Comparison of ENCODE assay signal across 1 cellular context in genomic region chr5:88761939-88762338, GRCh38.
TF ChIP-seq lines count a peak whose summit lies in the region.

No MANE protein-coding gene starts in this region.

TF ChIP-seq in K562, 482 proteins besides CTCF, POLR2A, EP300 and RAD21 (continued from another document):
- TF ChIP-seq CHD2 (IDR thresholded peaks at IDR 0.05; ENCODE audit: low read depth, low read length): no peak
- no peak for TF ChIP-seq ZNF551 (CRISPR knock-in tag; IDR thresholded peaks at IDR 0.05)
- no peak for TF ChIP-seq FUS (optimal IDR thresholded peaks at IDR 0.05; ENCODE audit: low read depth, low read length)
- TF ChIP-seq, protein P1, sequence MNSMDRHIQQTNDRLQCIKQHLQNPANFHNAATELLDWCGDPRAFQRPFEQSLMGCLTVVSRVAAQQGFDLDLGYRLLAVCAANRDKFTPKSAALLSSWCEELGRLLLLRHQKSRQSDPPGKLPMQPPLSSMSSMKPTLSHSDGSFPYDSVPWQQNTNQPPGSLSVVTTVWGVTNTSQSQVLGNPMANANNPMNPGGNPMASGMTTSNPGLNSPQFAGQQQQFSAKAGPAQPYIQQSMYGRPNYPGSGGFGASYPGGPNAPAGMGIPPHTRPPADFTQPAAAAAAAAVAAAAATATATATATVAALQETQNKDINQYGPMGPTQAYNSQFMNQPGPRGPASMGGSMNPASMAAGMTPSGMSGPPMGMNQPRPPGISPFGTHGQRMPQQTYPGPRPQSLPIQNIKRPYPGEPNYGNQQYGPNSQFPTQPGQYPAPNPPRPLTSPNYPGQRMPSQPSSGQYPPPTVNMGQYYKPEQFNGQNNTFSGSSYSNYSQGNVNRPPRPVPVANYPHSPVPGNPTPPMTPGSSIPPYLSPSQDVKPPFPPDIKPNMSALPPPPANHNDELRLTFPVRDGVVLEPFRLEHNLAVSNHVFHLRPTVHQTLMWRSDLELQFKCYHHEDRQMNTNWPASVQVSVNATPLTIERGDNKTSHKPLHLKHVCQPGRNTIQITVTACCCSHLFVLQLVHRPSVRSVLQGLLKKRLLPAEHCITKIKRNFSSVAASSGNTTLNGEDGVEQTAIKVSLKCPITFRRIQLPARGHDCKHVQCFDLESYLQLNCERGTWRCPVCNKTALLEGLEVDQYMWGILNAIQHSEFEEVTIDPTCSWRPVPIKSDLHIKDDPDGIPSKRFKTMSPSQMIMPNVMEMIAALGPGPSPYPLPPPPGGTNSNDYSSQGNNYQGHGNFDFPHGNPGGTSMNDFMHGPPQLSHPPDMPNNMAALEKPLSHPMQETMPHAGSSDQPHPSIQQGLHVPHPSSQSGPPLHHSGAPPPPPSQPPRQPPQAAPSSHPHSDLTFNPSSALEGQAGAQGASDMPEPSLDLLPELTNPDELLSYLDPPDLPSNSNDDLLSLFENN (IDR thresholded peaks at IDR 0.05; ENCODE audit: low read depth in 2 of 2, low read length in 2 of 2): no peak
- no peak for TF ChIP-seq NEUROD1 (IDR thresholded peaks at IDR 0.05; ENCODE audit: borderline replicate concordance, low read depth, low read length, partially characterized antibody)
- no peak for TF ChIP-seq LCOR (CRISPR knock-in tag; IDR thresholded peaks at IDR 0.05)
- TF ChIP-seq NFE2 (IDR thresholded peaks at IDR 0.05; ENCODE audit: low read depth): no peak
- TF ChIP-seq POLR2AphosphoS5 (IDR thresholded peaks at IDR 0.05; ENCODE audit: control insufficient read depth, insufficient read depth, low read depth, low read length): no peak
- TF ChIP-seq RCOR1 (IDR thresholded peaks at IDR 0.05; ENCODE audit: borderline replicate concordance in 1 of 2, low read depth in 2 of 2, low read length in 2 of 2): no peak
- no peak for TF ChIP-seq CBX8 (IDR thresholded peaks at IDR 0.05; ENCODE audit: borderline replicate concordance, extremely low read depth, low read depth, low read length, poor library complexity, severe bottlenecking)
- TF ChIP-seq PCBP2 (IDR thresholded peaks at IDR 0.05; ENCODE audit: low read depth, low read length, poor library complexity, severe bottlenecking): no peak
- TF ChIP-seq ZNF449 (CRISPR knock-in tag; IDR thresholded peaks at IDR 0.05): no peak
- TF ChIP-seq BRCA1 (IDR thresholded peaks at IDR 0.05): no peak
- no peak for TF ChIP-seq BRCA1 (CRISPR knock-in tag; IDR thresholded peaks at IDR 0.05)
TF ChIP-seq in K562: peak in this region for 0.
